26 cellular contexts compared by ENCODE assay signal in genomic region chr6:39062014-39062740, GRCh38. TPM values are rescaled to one million over a fixed set of nuclear protein-coding genes. Genes with fewer than 3 reads are reported as not detected.
DNase-seq lines count a peak whose midpoint lies in the region; ATAC-seq and TF ChIP-seq lines count a peak whose summit lies in the region.
"Had no signal": no experiment of that assay in that cellular context is flagged by ENCODE, and none has a peak within 500 bp of the region (broad histone marks: within the 10 kb centered on the region; RNA-seq: fewer than 3 reads in every experiment).

No MANE protein-coding gene starts in this region.

- DNase-seq in DMS153 (lab: John Stamatoyannopoulos, UW) (peak; percentile 7), DMS153 treated with DMSO at 0.1 percent for 48 hours (lab: John Stamatoyannopoulos, UW; ENCODE audit: unreplicated experiment) (no peak), NCI-H1417 treated with DMSO at 0.1 percent for 48 hours (lab: John Stamatoyannopoulos, UW) (peak; percentile 67), chondrocyte (ENCODE audit: low spot score) (peak; percentile 52), neural progenitor cell (ENCODE audit: low spot score) (peak; percentile 13), NCI-H226 (no peak)
- DNase-seq in activated naive CD8-positive, alpha-beta T cell treated with anti-CD3 and anti-CD28 coated beads, Interleukin-2, amount 50 U/mL, for 24 hours, result no peak
- DNase-seq: 8988T; activated CD8-positive, alpha-beta memory T cell treated with anti-CD3 and anti-CD28 coated beads, Interleukin-2, amount 50 U/mL, for 48 hours; activated naive CD8-positive, alpha-beta T cell treated with anti-CD3 and anti-CD28 coated beads, Interleukin-2, amount 10 ng/mL, durations not matched to agents 7 days and 5 days; AML-193; effector memory CD8-positive, alpha-beta T cell; EL; gastrocnemius medialis; mammary epithelial cell; NCI-H345; spleen; stimulated activated CD4-positive, alpha-beta T cell treated with anti-CD3 and anti-CD28 coated beads, Interleukin-4, amount 100 ng/mL, for 1 hour; tibial artery had no signal

- ATAC-seq in HG02798 (IDR thresholded peaks at IDR 0.05; ENCODE audit: poor library complexity, unreplicated experiment), result no peak
- ATAC-seq in activated naive CD8-positive, alpha-beta T cell treated with anti-CD3 and anti-CD28 coated beads, Interleukin-2, amount 50 U/mL, for 24 hours, result no peak
- ATAC-seq: effector memory CD8-positive, alpha-beta T cell; gastrocnemius medialis; GM23338; WTC11 had no signal

- H3K4me3 ChIP-seq in neural progenitor cell, result no peak overlapping the region
- H3K4me3 ChIP-seq: esophagus muscularis mucosa, gastrocnemius medialis, GM23338, SK-N-MC, spleen, tibial artery had no signal

- H3K9me3 Mint-ChIP-seq in chondrocyte (ENCODE audit: low read depth), result no peaks in the 10 kb centered on the region
- no peaks in the 10 kb centered on the region for H3K9me3 Mint-ChIP-seq in neural progenitor cell
- H3K9me3 Mint-ChIP-seq in activated naive CD8-positive, alpha-beta T cell treated with anti-CD3 and anti-CD28 coated beads, Interleukin-2, amount 50 U/mL, for 24 hours, result no peaks in the 10 kb centered on the region
- H3K9me3 Mint-ChIP-seq: activated naive CD8-positive, alpha-beta T cell treated with anti-CD3 and anti-CD28 coated beads, Interleukin-2, amount 10 ng/mL, durations not matched to agents 7 days and 5 days; effector memory CD8-positive, alpha-beta T cell; GM23338; stimulated activated naive CD8-positive, alpha-beta T cell treated with anti-CD3 and anti-CD28 coated beads, Interleukin-15, Interleukin-2, amounts not matched to agents 100 ng/mL and 50 ng/mL, for 24 hours; T-helper 2 cell treated with Interferon-gamma antibody and Interleukin-4, amounts not matched to agents 5 μg/mL and 100 μg/mL, for 36 hours; WTC11 had no signal

- TF ChIP-seq CTCF in chondrocyte (IDR thresholded peaks at IDR 0.05) (no peak), neural progenitor cell (IDR thresholded peaks at IDR 0.05) (no peak)

- H3K27ac Mint-ChIP-seq in chondrocyte (ENCODE audit: unreplicated experiment), result no peak overlapping the region
- H3K27ac Mint-ChIP-seq in neural progenitor cell, result no peak overlapping the region
- no peak overlapping the region for H3K27ac Mint-ChIP-seq in activated naive CD8-positive, alpha-beta T cell treated with anti-CD3 and anti-CD28 coated beads, Interleukin-2, amount 50 U/mL, for 24 hours
- H3K27ac Mint-ChIP-seq: activated naive CD8-positive, alpha-beta T cell treated with anti-CD3 and anti-CD28 coated beads, Interleukin-2, amount 10 ng/mL, durations not matched to agents 7 days and 5 days; effector memory CD8-positive, alpha-beta T cell; GM23338; stimulated activated naive CD8-positive, alpha-beta T cell treated with anti-CD3 and anti-CD28 coated beads, Interleukin-15, Interleukin-2, amounts not matched to agents 100 ng/mL and 50 ng/mL, for 24 hours; T-helper 2 cell treated with Interferon-gamma antibody and Interleukin-4, amounts not matched to agents 5 μg/mL and 100 μg/mL, for 36 hours; WTC11 had no signal

- H3K36me3 Mint-ChIP-seq in chondrocyte (ENCODE audit: low read depth) (no peaks in the 10 kb centered on the region), neural progenitor cell (no peaks in the 10 kb centered on the region)
- peaks cover 2% of the 10 kb centered on the region for H3K36me3 Mint-ChIP-seq in activated naive CD8-positive, alpha-beta T cell treated with anti-CD3 and anti-CD28 coated beads, Interleukin-2, amount 50 U/mL, for 24 hours (ENCODE audit: low read depth)
- H3K36me3 Mint-ChIP-seq: activated naive CD8-positive, alpha-beta T cell treated with anti-CD3 and anti-CD28 coated beads, Interleukin-2, amount 10 ng/mL, durations not matched to agents 7 days and 5 days; WTC11 had no signal

- H3K4me1 Mint-ChIP-seq in chondrocyte (ENCODE audit: low read depth) (no peaks in the 10 kb centered on the region), neural progenitor cell (peaks cover 7% of the 10 kb centered on the region)
- H3K4me1 Mint-ChIP-seq in activated naive CD8-positive, alpha-beta T cell treated with anti-CD3 and anti-CD28 coated beads, Interleukin-2, amount 50 U/mL, for 24 hours, result no peaks in the 10 kb centered on the region
- H3K4me1 Mint-ChIP-seq: activated naive CD8-positive, alpha-beta T cell treated with anti-CD3 and anti-CD28 coated beads, Interleukin-2, amount 10 ng/mL, durations not matched to agents 7 days and 5 days; GM23338; WTC11 had no signal

- H3K27me3 Mint-ChIP-seq in chondrocyte (ENCODE audit: low read depth) (peaks cover 62% of the 10 kb centered on the region), neural progenitor cell (ENCODE audit: insufficient read depth, low read depth) (peaks cover 7% of the 10 kb centered on the region)
- peaks cover 10% of the 10 kb centered on the region for H3K27me3 Mint-ChIP-seq in activated naive CD8-positive, alpha-beta T cell treated with anti-CD3 and anti-CD28 coated beads, Interleukin-2, amount 50 U/mL, for 24 hours

- H3K9ac ChIP-seq in neural progenitor cell, result no peak overlapping the region

- H3F3A ChIP-seq in neural progenitor cell (ENCODE audit: low read depth), result no peaks in the 10 kb centered on the region

- H3K27ac ChIP-seq in neural progenitor cell, result no peak overlapping the region
- H3K27ac ChIP-seq: esophagus muscularis mucosa, gastrocnemius medialis, SK-N-MC, spleen, tibial artery had no signal

- H3K4me1 ChIP-seq in neural progenitor cell, result no peaks in the 10 kb centered on the region
- H3K4me1 ChIP-seq: esophagus muscularis mucosa, gastrocnemius medialis, spleen, tibial artery had no signal

- no peaks in the 10 kb centered on the region for H3K27me3 ChIP-seq in neural progenitor cell

- no peak overlapping the region for H3K4me2 ChIP-seq in neural progenitor cell
- H3K4me2 ChIP-seq: GM23338 had no signal

- no peaks in the 10 kb centered on the region for H4K20me1 ChIP-seq in neural progenitor cell (ENCODE audit: low read depth)

- H3K79me2 ChIP-seq in neural progenitor cell (ENCODE audit: low read depth), result no peaks in the 10 kb centered on the region

- H2AFZ ChIP-seq in neural progenitor cell (replicated peaks), result no peak overlapping the region
- H2AFZ ChIP-seq: GM23338 had no signal

- no peak overlapping the region for H3K4me3 Mint-ChIP-seq in chondrocyte (ENCODE audit: unreplicated experiment)
- no peak overlapping the region for H3K4me3 Mint-ChIP-seq in neural progenitor cell
- H3K4me3 Mint-ChIP-seq in activated naive CD8-positive, alpha-beta T cell treated with anti-CD3 and anti-CD28 coated beads, Interleukin-2, amount 50 U/mL, for 24 hours, result no peak overlapping the region
- H3K4me3 Mint-ChIP-seq: activated naive CD8-positive, alpha-beta T cell treated with anti-CD3 and anti-CD28 coated beads, Interleukin-2, amount 10 ng/mL, durations not matched to agents 7 days and 5 days; effector memory CD8-positive, alpha-beta T cell; GM23338; stimulated activated naive CD8-positive, alpha-beta T cell treated with anti-CD3 and anti-CD28 coated beads, Interleukin-15, Interleukin-2, amounts not matched to agents 100 ng/mL and 50 ng/mL, for 24 hours; T-helper 2 cell treated with Interferon-gamma antibody and Interleukin-4, amounts not matched to agents 5 μg/mL and 100 μg/mL, for 36 hours; WTC11 had no signal

- no peaks in the 10 kb centered on the region for H3K36me3 ChIP-seq in neural progenitor cell
- H3K36me3 ChIP-seq: esophagus muscularis mucosa, gastrocnemius medialis, spleen, tibial artery had no signal

- H3K9me3 ChIP-seq in neural progenitor cell (ENCODE audit: low read depth), result no peaks in the 10 kb centered on the region
- H3K9me3 ChIP-seq: esophagus muscularis mucosa, gastrocnemius medialis, spleen, tibial artery had no signal

RNA-seq across cellular contexts. Expression of gene GLP1R, which starts 13.6 kb away (rescaled TPM):
- total RNA-seq in chondrocyte (not detected in 3 replicates), neural progenitor cell (ENCODE audit: low replicate concordance) (0.82 and 1.3 TPM in 2 replicates)
- total RNA-seq: activated naive CD8-positive, alpha-beta T cell treated with anti-CD3 and anti-CD28 coated beads, Interleukin-2, amount 10 ng/mL, durations not matched to agents 7 days and 5 days; esophagus muscularis mucosa; gastrocnemius medialis had no signal

RNA-seq across cellular contexts. Expression of gene SAYSD1, which starts 52.8 kb away (rescaled TPM):
- total RNA-seq in chondrocyte (12.3 to 13.9 TPM (median 13.6 TPM) in 3 replicates), neural progenitor cell (ENCODE audit: low replicate concordance) (8.2 and 10.8 TPM in 2 replicates)

Comparison
In these comparisons a context has a peak if more than half of its experiments do, and no peak if none do; other contexts are left out.
1. DNase-seq: peak in DMS153 (single experiment), NCI-H1417 treated with DMSO at 0.1 percent for 48 hours (single experiment), chondrocyte (single experiment) and neural progenitor cell (single experiment); none in DMS153 treated with DMSO at 0.1 percent for 48 hours (single experiment), activated naive CD8-positive, alpha-beta T cell treated with anti-CD3 and anti-CD28 coated beads, Interleukin-2, amount 50 U/mL, for 24 hours (single experiment) and NCI-H226 (single experiment).